ENCODE assay signal across 19 cellular contexts in genomic region chr7:53315986-53316385, GRCh38.
DNase-seq lines count a peak whose midpoint lies in the region; FAIRE-seq and TF ChIP-seq lines count a peak whose summit lies in the region.
"Had no signal": no experiment of that assay in that cellular context is flagged by ENCODE, and none has a peak within 500 bp of the region (broad histone marks: within the 10 kb centered on the region; RNA-seq: fewer than 3 reads in every experiment).

No MANE protein-coding gene starts in this region.

- POLR2A ChIA-PET in MCF 10A (lab: Yijun Ruan, JAX): no interaction called here

- H3K4me2 ChIP-seq in mammary epithelial cell (ENCODE audit: insufficient read depth, low read depth, low read length): no peak overlapping the region

- H3K4me3 ChIP-seq in mammary epithelial cell (replicated peaks in 1 of 3; ENCODE audit: insufficient read depth in 1 of 3, low read depth in 2 of 3, low read length in 3 of 3) (no peak overlapping the region), thyroid gland (replicated peaks in 1 of 3) (no peak overlapping the region), vagina (no peak overlapping the region)
- H3K4me3 ChIP-seq: HAP-1, K562, left lung, SJSA1 had no signal

- intact Hi-C loops in MCF 10A (cut with micrococcal nuclease): no loop called here
- intact Hi-C loops in mammary epithelial cell (cut with micrococcal nuclease): no loop called here
- intact Hi-C loops in thyroid gland (cut with DNase I): no loop called here
- intact Hi-C loops in vagina (cut with DNase I): no loop called here

- TF ChIP-seq CTCF in MCF 10A (IDR thresholded peaks at IDR 0.05; ENCODE audit: unreplicated experiment): no peak
- no peak for TF ChIP-seq CTCF in mammary epithelial cell (conservative IDR thresholded peaks at IDR 0.05 in 1 of 2, IDR thresholded peaks at IDR 0.05 in 1 of 2; ENCODE audit: extremely low read depth in 1 of 2, insufficient read depth in 1 of 2, low read depth in 1 of 2, low read length in 2 of 2)
- no peak for TF ChIP-seq CTCF in brain (conservative IDR thresholded peaks at IDR 0.05)
- TF ChIP-seq CTCF in thyroid gland (IDR thresholded peaks at IDR 0.05): no peak
- no peak for TF ChIP-seq CTCF in vagina (IDR thresholded peaks at IDR 0.05)

- H3K9me3 ChIP-seq in mammary epithelial cell (replicated peaks; ENCODE audit: insufficient read depth, low read length) (no peaks in the 10 kb centered on the region), thyroid gland (no peaks in the 10 kb centered on the region), vagina (no peaks in the 10 kb centered on the region)
- H3K9me3 ChIP-seq: HAP-1 had no signal

- no peaks in the 10 kb centered on the region for H3K36me3 Mint-ChIP-seq in MCF 10A (ENCODE audit: insufficient read depth, unreplicated experiment)
- no peaks in the 10 kb centered on the region for H3K36me3 Mint-ChIP-seq in brain

- dilution Hi-C loops in mammary epithelial cell (cut with HindIII; ENCODE audit: low sequenced_read_pairs): no loop called here

- DNase-seq in MCF 10A (ENCODE audit: unreplicated experiment) (peak; percentile 1), mammary epithelial cell (no peak), kidney glomerular epithelial cell (lab: John Stamatoyannopoulos, UW) (peak; percentile 57), thyroid gland (peak; percentile 21 to 47), mesenteric fat pad (ENCODE audit: low spot score) (no peak), vagina (ENCODE audit: extremely low spot score in 2 of 2) (no peak), GM12892 (ENCODE audit: insufficient read length) (no peak)
- DNase-seq: activated gamma-delta T cell treated with Interleukin-2 at 50 U/mL for 16 hours, left lung, NCI-H187 had no signal

- H3K27ac ChIP-seq in mammary epithelial cell (ENCODE audit: insufficient read depth, low read depth, low read length) (no peak overlapping the region), thyroid gland (no peak overlapping the region), vagina (no peak overlapping the region)
- H3K27ac ChIP-seq: left lung, SJSA1, VCaP had no signal

- in situ Hi-C loops in mammary epithelial cell (cut with MboI; ENCODE audit: low sequenced_read_pairs in 2 of 2): no loop called here

- H3K4me1 Mint-ChIP-seq in MCF 10A (ENCODE audit: insufficient read depth, unreplicated experiment) (no peaks in the 10 kb centered on the region), brain (peaks cover 16% of the 10 kb centered on the region)

- H3K36me3 ChIP-seq in mammary epithelial cell (ENCODE audit: insufficient read depth, low read length) (no peaks in the 10 kb centered on the region), thyroid gland (no peaks in the 10 kb centered on the region), vagina (no peaks in the 10 kb centered on the region)
- H3K36me3 ChIP-seq: HAP-1, left lung, SJSA1 had no signal

- no peaks in the 10 kb centered on the region for H3K27me3 ChIP-seq in mammary epithelial cell (ENCODE audit: insufficient read depth, low read length)
- H3K27me3 ChIP-seq in thyroid gland: no peaks in the 10 kb centered on the region
- H3K27me3 ChIP-seq in vagina: no peaks in the 10 kb centered on the region
- H3K27me3 ChIP-seq: left lung, SJSA1 had no signal

- no peak overlapping the region for H3K27ac Mint-ChIP-seq in MCF 10A (ENCODE audit: low read depth, unreplicated experiment)
- peak overlapping the region in 3 of 5 experiments; percentile 35 to 77 (median 58) for H3K27ac Mint-ChIP-seq in brain

- H3K27me3 Mint-ChIP-seq in MCF 10A (ENCODE audit: insufficient read depth, unreplicated experiment): peaks cover 72% of the 10 kb centered on the region
- H3K27me3 Mint-ChIP-seq in brain: no peaks in the 10 kb centered on the region

- H2AFZ ChIP-seq in mammary epithelial cell (ENCODE audit: low read depth, low read length): no peak overlapping the region

- H3K4me3 Mint-ChIP-seq in MCF 10A (ENCODE audit: unreplicated experiment) (no peak overlapping the region), brain (no peak overlapping the region)
- H3K4me3 Mint-ChIP-seq: neural crest cell had no signal

- FAIRE-seq in GM12892 (lab: Jason Lieb, UNC): no peak
- FAIRE-seq: A204.1, bronchial epithelial cell, endometrium, K562 had no signal

- H3K9ac ChIP-seq in mammary epithelial cell (ENCODE audit: insufficient read depth, low read length): no peak overlapping the region

- no peaks in the 10 kb centered on the region for H3K9me3 Mint-ChIP-seq in MCF 10A (ENCODE audit: unreplicated experiment)
- H3K9me3 Mint-ChIP-seq in brain: no peaks in the 10 kb centered on the region

- WGBS in mammary epithelial cell (ENCODE audit: low coverage, missing lambda C conversion rate): 4% methylated on average over 6 of the region's 6 CpGs
- WGBS in thyroid gland, 2 donors: 43 to 57% methylated on average over 6 of the region's 6 CpGs

- H4K20me1 ChIP-seq in mammary epithelial cell (ENCODE audit: insufficient read depth, low read length): no peaks in the 10 kb centered on the region

- BruUV-seq in MCF 10A (replicated peaks; lab: Mats Ljungman, UMichigan): no TSS peak
- no TSS peak for BruUV-seq in mammary epithelial cell (replicated peaks; lab: Mats Ljungman, UMichigan)

- H3K79me2 ChIP-seq in mammary epithelial cell (ENCODE audit: insufficient read depth, low read length): no peaks in the 10 kb centered on the region

- CTCF ChIA-PET in MCF 10A (lab: Yijun Ruan, JAX): no interaction called here
- CTCF ChIA-PET in mammary epithelial cell (lab: Charles Lee; ENCODE audit: low non-redundant PET): no interaction called here

- TF ChIP-seq POLR2A in thyroid gland (IDR thresholded peaks at IDR 0.05) (no peak), vagina (IDR thresholded peaks at IDR 0.05) (no peak), GM12892 (IDR thresholded peaks at IDR 0.05; ENCODE audit: low read depth, low read length) (no peak)

- H3K4me1 ChIP-seq in mammary epithelial cell (ENCODE audit: insufficient read depth, low read length) (no peaks in the 10 kb centered on the region), thyroid gland (no peaks in the 10 kb centered on the region), vagina (no peaks in the 10 kb centered on the region)
- H3K4me1 ChIP-seq: HAP-1, left lung, SJSA1 had no signal

Comparison
In these comparisons a context has a peak if more than half of its experiments do, and no peak if none do; other contexts are left out.
1. DNase-seq: peak in MCF 10A (single experiment), kidney glomerular epithelial cell (single experiment) and thyroid gland (2 of 2); none in mammary epithelial cell (single experiment), mesenteric fat pad (single experiment), vagina (0 of 2) and GM12892 (single experiment).